ENCODE assay signal across 1 cellular context in the genomic region with DNA sequence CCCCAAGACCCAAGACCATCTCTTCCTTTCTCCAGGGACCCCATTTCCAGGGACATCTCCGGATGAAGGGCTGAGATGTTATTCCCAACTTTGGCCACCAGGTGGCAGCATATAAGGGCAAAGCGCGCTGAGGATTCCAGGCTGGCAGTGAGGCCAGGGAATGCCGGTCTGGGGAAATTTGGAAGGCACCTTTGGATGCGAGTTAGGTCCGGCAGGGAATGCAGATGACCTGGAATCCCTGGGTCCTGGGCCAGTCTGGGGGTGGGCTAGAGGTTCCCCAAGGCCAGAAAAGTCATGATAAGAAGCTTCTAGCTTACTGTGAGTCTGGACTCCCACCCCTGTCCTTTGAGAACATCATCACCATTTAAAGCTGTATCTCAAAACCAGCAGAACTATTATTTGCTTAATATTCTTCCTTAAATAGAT.
TF ChIP-seq lines count a peak whose summit lies in the region.

No MANE protein-coding gene starts in this region.

TF ChIP-seq in H1, 55 proteins besides CTCF, POLR2A, EP300 and RAD21:
- TF ChIP-seq TEAD4 (IDR thresholded peaks at IDR 0.05; ENCODE audit: low read depth, low read length) (peak; percentile 82; the same call in 1 of the 2 replicates), SAP30 (IDR thresholded peaks at IDR 0.05; ENCODE audit: insufficient read depth, insufficient replicate concordance, low read length) (no peak), BACH1 (IDR thresholded peaks at IDR 0.05; ENCODE audit: low read length) (no peak), PHF8 (conservative IDR thresholded peaks at IDR 0.05; ENCODE audit: low read depth, low read length) (no peak), SRF (IDR thresholded peaks at IDR 0.05; ENCODE audit: low read depth, low read length) (no peak)
- TF ChIP-seq, protein P1, sequence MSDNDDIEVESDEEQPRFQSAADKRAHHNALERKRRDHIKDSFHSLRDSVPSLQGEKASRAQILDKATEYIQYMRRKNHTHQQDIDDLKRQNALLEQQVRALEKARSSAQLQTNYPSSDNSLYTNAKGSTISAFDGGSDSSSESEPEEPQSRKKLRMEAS (IDR thresholded peaks at IDR 0.05), result 0 out of 2 replicates have a peak, but pooled peaks have one; percentile 24
